Comparison of ENCODE assay signal across 21 cellular contexts in the genomic region with DNA sequence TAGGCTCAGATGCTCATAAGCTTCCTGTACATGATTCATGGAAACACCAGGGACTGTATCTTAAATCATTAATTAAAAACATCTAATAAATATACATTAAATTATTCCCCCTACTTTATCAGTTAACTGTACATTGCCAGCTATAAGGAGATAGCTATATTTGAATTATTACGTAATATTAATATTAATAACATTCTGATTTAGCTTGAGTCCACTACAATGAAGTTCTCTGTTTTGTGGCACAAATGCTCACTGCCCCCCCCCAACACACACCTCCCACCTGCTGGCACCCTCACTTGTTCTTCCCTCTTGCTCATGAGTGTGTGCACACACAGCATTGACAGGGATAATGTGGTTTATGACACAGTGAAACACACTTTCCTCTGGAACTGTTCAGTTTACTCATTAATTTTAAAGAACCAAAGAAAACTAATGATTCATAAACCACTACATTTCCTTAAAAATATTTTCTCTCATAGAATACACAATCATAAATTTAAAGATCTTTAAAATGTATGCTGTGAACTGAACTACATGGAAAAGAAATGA.
"Had no signal": no experiment of that assay in that cellular context is flagged by ENCODE, and none has a peak within 500 bp of the region (broad histone marks: within the 10 kb centered on the region; RNA-seq: fewer than 3 reads in every experiment).

No MANE protein-coding gene starts in this region.

- H3K9me3 ChIP-seq: Peyer's patch, SJSA1 had no signal

- H3K27me3 ChIP-seq: Peyer's patch, SJSA1 had no signal

- H3K27ac ChIP-seq: KMS-11, Peyer's patch, SJSA1, WERI-Rb-1 had no signal

- H3K4me1 ChIP-seq: Peyer's patch, SJSA1 had no signal

- H3K9ac ChIP-seq: KMS-11 had no signal

- DNase-seq: activated CD4-positive, alpha-beta T cell treated with anti-CD3 and anti-CD28 coated beads for 36 hours; activated CD8-positive, alpha-beta memory T cell treated with anti-CD3 and anti-CD28 coated beads, Interleukin-2, amount 50 U/mL, for 48 hours; activated CD8-positive, alpha-beta T cell treated with anti-CD3 and anti-CD28 coated beads, Interleukin-2, amount 10 ng/mL, durations not matched to agents 7 days and 5 days; activated effector memory CD4-positive, alpha-beta T cell treated with Interleukin-2 at 50 U/mL for 16 hours; activated naive CD4-positive, alpha-beta T cell; activated T-cell treated with anti-CD3 and anti-CD28 coated beads, Interleukin-2, amount 50 U/mL, for 1 hour; amygdala; NCI-H1092; NCI-H1417; NCI-H1930; NCI-H2171; NCI-H226; NCI-H526 treated with DMSO at 0.1 percent for 48 hours; NCI-H82; Peyer's patch; SHP77; T-helper 2 cell; T1000; WERI-Rb-1 had no signal

- H3K4me2 ChIP-seq: KMS-11 had no signal

- ATAC-seq: activated CD4-positive, alpha-beta T cell treated with anti-CD3 and anti-CD28 coated beads for 36 hours; activated CD8-positive, alpha-beta T cell treated with anti-CD3 and anti-CD28 coated beads, Interleukin-2, amount 10 ng/mL, durations not matched to agents 7 days and 5 days had no signal

- H3K36me3 ChIP-seq: Peyer's patch, SJSA1, WERI-Rb-1 had no signal

- H3K4me3 ChIP-seq: Peyer's patch, SJSA1 had no signal
